10 cellular contexts compared by ENCODE assay signal in the genomic region with DNA sequence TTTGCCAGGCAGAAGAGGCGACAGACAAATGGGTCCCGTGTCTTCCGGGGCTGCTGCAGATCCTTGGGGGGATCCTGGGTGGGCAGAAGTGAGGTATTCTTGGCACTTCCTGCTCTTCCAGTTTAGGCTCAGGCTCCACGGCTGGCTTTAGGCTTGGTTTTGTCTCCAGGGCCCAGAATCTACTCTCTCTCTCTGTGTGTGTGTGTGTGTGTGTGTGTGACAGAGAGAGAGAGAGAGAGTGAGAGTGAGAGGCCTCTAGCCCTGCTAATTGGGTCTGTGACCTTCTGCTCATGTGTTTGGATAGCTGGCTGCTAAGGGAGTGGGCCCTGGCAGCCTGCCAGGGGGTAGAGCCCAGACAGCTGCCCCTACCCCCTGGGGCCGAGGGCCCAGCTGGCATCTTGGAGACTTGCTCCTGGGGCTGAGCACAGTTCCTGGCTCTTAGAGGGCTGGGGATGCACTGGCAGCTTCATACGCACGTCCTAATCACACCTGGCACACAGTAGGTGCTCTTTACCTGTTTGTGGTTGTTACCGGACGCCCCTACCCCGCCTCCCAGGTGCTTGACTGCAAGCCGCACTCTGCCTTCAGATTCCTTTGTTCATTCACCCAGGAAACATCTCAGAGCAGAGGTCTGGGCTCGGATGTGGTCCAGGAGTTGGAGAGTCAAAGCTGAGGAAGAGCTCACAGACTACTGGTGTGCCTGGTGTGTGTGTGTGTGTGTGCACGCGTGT. TPM values are rescaled to one million over a fixed set of nuclear protein-coding genes. Genes with fewer than 3 reads are reported as not detected.
DNase-seq lines count a peak whose midpoint lies in the region; ATAC-seq and TF ChIP-seq lines count a peak whose summit lies in the region.
"Had no signal": no experiment of that assay in that cellular context is flagged by ENCODE, and none has a peak within 500 bp of the region (broad histone marks: within the 10 kb centered on the region; RNA-seq: fewer than 3 reads in every experiment).

No MANE protein-coding gene starts in this region.

- H3K27me3 ChIP-seq in CD4-positive, alpha-beta T cell (ENCODE audit: control insufficient read depth, insufficient read depth, low read length) = no peaks in the 10 kb centered on the region
- H3K27me3 ChIP-seq: upper lobe of left lung had no signal

- no peaks in the 10 kb centered on the region for H3K27me3 Mint-ChIP-seq in chondrocyte (ENCODE audit: low read depth)
- H3K27me3 Mint-ChIP-seq in stimulated activated memory B cell treated with anti-CD40 and anti-IgM and Interleukin-4, amounts not matched to agents 10 μg/mL and 1 μg/mL and 100 μg/mL, for 72 hours = no peaks in the 10 kb centered on the region
- H3K27me3 Mint-ChIP-seq in CD4-positive, alpha-beta T cell = no peaks in the 10 kb centered on the region

- DNase-seq in NCI-H1436 (lab: John Stamatoyannopoulos, UW) (peak; percentile 20), NCI-H1436 treated with DMSO at 0.1 percent for 48 hours (lab: John Stamatoyannopoulos, UW) (no peak), NCI-H2196 treated with DMSO at 0.1 percent for 48 hours (lab: John Stamatoyannopoulos, UW; ENCODE audit: unreplicated experiment) (peak; percentile 48), chondrocyte (ENCODE audit: low spot score) (no peak), 8988T (no peak), cortex of kidney (lab: John Stamatoyannopoulos, UW) (no peak)
- no peak for DNase-seq in CD4-positive, alpha-beta T cell
- DNase-seq: left ventricle myocardium inferior, upper lobe of left lung had no signal

- CTCF ChIA-PET in CD4-positive, alpha-beta T cell (lab: Charles Lee) = no interaction called here

- intact Hi-C loops in CD4-positive, alpha-beta T cell (cut with DNase I, micrococcal nuclease) = no loop called here

- TF ChIP-seq CTCF in chondrocyte (IDR thresholded peaks at IDR 0.05) = no peak
- TF ChIP-seq CTCF in CD4-positive, alpha-beta T cell (IDR thresholded peaks at IDR 0.05) = no peak

- no peaks in the 10 kb centered on the region for H3K9me3 ChIP-seq in CD4-positive, alpha-beta T cell (ENCODE audit: control insufficient read depth, low read length)
- H3K9me3 ChIP-seq: upper lobe of left lung had no signal

- peaks cover 6% of the 10 kb centered on the region for H3K9me3 Mint-ChIP-seq in chondrocyte (ENCODE audit: low read depth)
- peaks cover 3% of the 10 kb centered on the region for H3K9me3 Mint-ChIP-seq in stimulated activated memory B cell treated with anti-CD40 and anti-IgM and Interleukin-4, amounts not matched to agents 10 μg/mL and 1 μg/mL and 100 μg/mL, for 72 hours
- no peaks in the 10 kb centered on the region for H3K9me3 Mint-ChIP-seq in CD4-positive, alpha-beta T cell

- H3K4me1 Mint-ChIP-seq in chondrocyte (ENCODE audit: low read depth) = peaks cover 15% of the 10 kb centered on the region
- H3K4me1 Mint-ChIP-seq in stimulated activated memory B cell treated with anti-CD40 and anti-IgM and Interleukin-4, amounts not matched to agents 10 μg/mL and 1 μg/mL and 100 μg/mL, for 72 hours = no peaks in the 10 kb centered on the region
- H3K4me1 Mint-ChIP-seq in CD4-positive, alpha-beta T cell (ENCODE audit: low read depth) = no peaks in the 10 kb centered on the region

- no peak overlapping the region for H3K27ac ChIP-seq in CD4-positive, alpha-beta T cell (ENCODE audit: low read depth, low read length)
- H3K27ac ChIP-seq: left ventricle myocardium inferior, upper lobe of left lung had no signal

- no peak overlapping the region for H3K4me3 Mint-ChIP-seq in chondrocyte (ENCODE audit: unreplicated experiment)
- no peak overlapping the region for H3K4me3 Mint-ChIP-seq in stimulated activated memory B cell treated with anti-CD40 and anti-IgM and Interleukin-4, amounts not matched to agents 10 μg/mL and 1 μg/mL and 100 μg/mL, for 72 hours
- no peak overlapping the region for H3K4me3 Mint-ChIP-seq in CD4-positive, alpha-beta T cell

- peak overlapping the region; percentile 23 for H3K27ac Mint-ChIP-seq in chondrocyte (ENCODE audit: unreplicated experiment)
- no peak overlapping the region for H3K27ac Mint-ChIP-seq in stimulated activated memory B cell treated with anti-CD40 and anti-IgM and Interleukin-4, amounts not matched to agents 10 μg/mL and 1 μg/mL and 100 μg/mL, for 72 hours
- no peak overlapping the region for H3K27ac Mint-ChIP-seq in CD4-positive, alpha-beta T cell

- POLR2A ChIA-PET in CD4-positive, alpha-beta T cell (lab: Charles Lee) = interaction anchor here (0.7 kb wide), 1 partner anchor 288 kb away, joined by 3 read pairs; no protein-coding TSS in a partner anchor

- peak; percentile 17 for ATAC-seq in stimulated activated memory B cell treated with anti-CD40 and anti-IgM and Interleukin-4, amounts not matched to agents 10 μg/mL and 1 μg/mL and 100 μg/mL, for 72 hours
- ATAC-seq in CD4-positive, alpha-beta T cell (ENCODE audit: poor library complexity) = no peak

- H3K36me3 Mint-ChIP-seq in chondrocyte (ENCODE audit: low read depth) = peaks cover 3% of the 10 kb centered on the region
- H3K36me3 Mint-ChIP-seq in stimulated activated memory B cell treated with anti-CD40 and anti-IgM and Interleukin-4, amounts not matched to agents 10 μg/mL and 1 μg/mL and 100 μg/mL, for 72 hours = no peaks in the 10 kb centered on the region
- peaks cover 10% of the 10 kb centered on the region for H3K36me3 Mint-ChIP-seq in CD4-positive, alpha-beta T cell (ENCODE audit: low read depth)

RNA-seq across cellular contexts. Expression of a gene that starts 39.4 kb away (rescaled TPM):
- 0.07 TPM in 1 of 3 replicates, not detected in the others for total RNA-seq in chondrocyte
- total RNA-seq in CD4-positive, alpha-beta T cell = not detected
- total RNA-seq: left ventricle myocardium inferior had no signal

Comparison
In these comparisons a context has a peak if more than half of its experiments do, and no peak if none do; other contexts are left out.
1. DNase-seq: peak in NCI-H1436 (single experiment) and NCI-H2196 treated with DMSO at 0.1 percent for 48 hours (single experiment); none in NCI-H1436 treated with DMSO at 0.1 percent for 48 hours (single experiment), chondrocyte (single experiment), CD4-positive, alpha-beta T cell (0 of 10), 8988T (single experiment) and cortex of kidney (single experiment).